In genomic region chr3:129592362-129593150, GRCh38 we compare ENCODE assay signal across 9 cellular contexts. TPM values are rescaled to one million over a fixed set of nuclear protein-coding genes. Genes with fewer than 3 reads are reported as not detected.
DNase-seq lines count a peak whose midpoint lies in the region; ATAC-seq and TF ChIP-seq lines count a peak whose summit lies in the region.
"Had no signal": no experiment of that assay in that cellular context is flagged by ENCODE, and none has a peak within 500 bp of the region (broad histone marks: within the 10 kb centered on the region; RNA-seq: fewer than 3 reads in every experiment).

No MANE protein-coding gene starts in this region.

- peak overlapping the region; percentile 99 for H3K27ac Mint-ChIP-seq in dendritic cell treated with granulocyte-macrophage colony-stimulating factor and Interleukin-4, amounts not matched to agents 40 ng/mL and 50 ng/mL, for 4 days
- H3K27ac Mint-ChIP-seq: activated CD4-positive, alpha-beta T cell treated with anti-CD3 and anti-CD28 coated beads, Interleukin-2, amount 10 ng/mL, durations not matched to agents 24 days and 14 days had no signal

- DNase-seq in NAMALWA (ENCODE audit: low spot score) = peak; percentile 39
- peak; percentile 51 for DNase-seq in lung (ENCODE audit: low spot score)
- peak in 1 of 2 donors; percentile 88 for DNase-seq in suprapubic skin (ENCODE audit: low spot score in 2 of 2)
- DNase-seq in GM19238 (ENCODE audit: insufficient read length, low spot score) = no peak
- DNase-seq in stimulated activated CD4-positive, alpha-beta T cell treated with anti-CD3 and anti-CD28 coated beads, Interleukin-4, amount 100 ng/mL, for 24 hours = no peak
- DNase-seq: activated CD4-positive, alpha-beta T cell treated with anti-CD3 and anti-CD28 coated beads, Interleukin-2, amount 10 ng/mL, durations not matched to agents 24 days and 14 days had no signal

- no peaks in the 10 kb centered on the region for H3K27me3 Mint-ChIP-seq in dendritic cell treated with granulocyte-macrophage colony-stimulating factor and Interleukin-4, amounts not matched to agents 40 ng/mL and 50 ng/mL, for 4 days

- no peak for TF ChIP-seq CTCF in lung (IDR thresholded peaks at IDR 0.05; ENCODE audit: control extremely low read depth, extremely low read depth)
- no peak for TF ChIP-seq CTCF in suprapubic skin (IDR thresholded peaks at IDR 0.05)

- H3K27me3 ChIP-seq in lung (ENCODE audit: control insufficient read depth, insufficient read depth) = no peaks in the 10 kb centered on the region
- no peaks in the 10 kb centered on the region for H3K27me3 ChIP-seq in suprapubic skin

- peaks cover 81% of the 10 kb centered on the region for H3K4me1 Mint-ChIP-seq in dendritic cell treated with granulocyte-macrophage colony-stimulating factor and Interleukin-4, amounts not matched to agents 40 ng/mL and 50 ng/mL, for 4 days (ENCODE audit: low read depth)

- H3K4me3 Mint-ChIP-seq in dendritic cell treated with granulocyte-macrophage colony-stimulating factor and Interleukin-4, amounts not matched to agents 40 ng/mL and 50 ng/mL, for 4 days = peak overlapping the region; percentile 68

- H3K36me3 ChIP-seq in lung (ENCODE audit: control insufficient read depth in 2 of 2, insufficient read depth in 2 of 2, low read length in 2 of 2) (peaks cover 0 to 9% of the 10 kb centered on the region in 2 donors), suprapubic skin (no peaks in the 10 kb centered on the region)

- intact Hi-C loops in dendritic cell treated with granulocyte-macrophage colony-stimulating factor and Interleukin-4, amounts not matched to agents 40 ng/mL and 50 ng/mL, for 4 days (cut with micrococcal nuclease) = no loop called here

- peak overlapping the region; percentile 76 to 93 for H3K27ac ChIP-seq in lung (ENCODE audit: low read depth in 1 of 2, low read length in 1 of 2)
- H3K27ac ChIP-seq in suprapubic skin = peak overlapping the region; percentile 91

- H3K9me3 Mint-ChIP-seq in dendritic cell treated with granulocyte-macrophage colony-stimulating factor and Interleukin-4, amounts not matched to agents 40 ng/mL and 50 ng/mL, for 4 days = no peaks in the 10 kb centered on the region
- H3K9me3 Mint-ChIP-seq: activated CD4-positive, alpha-beta T cell treated with anti-CD3 and anti-CD28 coated beads, Interleukin-2, amount 10 ng/mL, durations not matched to agents 24 days and 14 days had no signal

- TF ChIP-seq POLR2A in suprapubic skin (IDR thresholded peaks at IDR 0.05) = no peak

- H3K4me1 ChIP-seq in lung (ENCODE audit: control insufficient read depth in 2 of 2, insufficient read depth in 2 of 2, low read length in 2 of 2) (peaks cover 0 to 55% of the 10 kb centered on the region in 2 donors), suprapubic skin (peaks cover 82% of the 10 kb centered on the region)

- no peaks in the 10 kb centered on the region for H3K9me3 ChIP-seq in lung (ENCODE audit: control insufficient read depth in 2 of 2, insufficient read depth in 1 of 2, low read length in 1 of 2)
- no peaks in the 10 kb centered on the region for H3K9me3 ChIP-seq in suprapubic skin

- H3K4me3 ChIP-seq in lung = no peak overlapping the region
- H3K4me3 ChIP-seq in suprapubic skin = peak overlapping the region; percentile 29

- TF ChIP-seq EP300 in suprapubic skin (IDR thresholded peaks at IDR 0.05) = no peak

- 4 to 24% methylated on average over 25 to 26 of the region's 26 CpGs for WGBS in lung, 2 donors
- WGBS in suprapubic skin = 39% methylated on average over 23 of the region's 26 CpGs

- H3K36me3 Mint-ChIP-seq in dendritic cell treated with granulocyte-macrophage colony-stimulating factor and Interleukin-4, amounts not matched to agents 40 ng/mL and 50 ng/mL, for 4 days (ENCODE audit: low read depth) = peaks cover 77% of the 10 kb centered on the region

- ATAC-seq in lung (ENCODE audit: insufficient read depth, low FRiP score) (no peak), GM19467 (IDR thresholded peaks at IDR 0.05; ENCODE audit: unreplicated experiment) (no peak), HG03135 (IDR thresholded peaks at IDR 0.05; ENCODE audit: unreplicated experiment) (no peak)

RNA-seq across cellular contexts. Expression of gene PLXND1, which starts 13.9 kb away (rescaled TPM):
- 100 to 1,000 TPM; 191 to 233 TPM for total RNA-seq in lung
- 100 to 1,000 TPM; 128 to 168 TPM for polyA plus RNA-seq in lung
- 10 to 100 TPM; 19.0 to 51.0 (median 30.8) TPM for total RNA-seq in suprapubic skin

RNA-seq across cellular contexts. Expression of gene H1-8, which starts 49.6 kb away (rescaled TPM):
- total RNA-seq in lung = not detected
- polyA plus RNA-seq in lung = not detected
- not detected for total RNA-seq in suprapubic skin
- total RNA-seq: activated CD4-positive, alpha-beta T cell treated with anti-CD3 and anti-CD28 coated beads, Interleukin-2, amount 10 ng/mL, durations not matched to agents 24 days and 14 days had no signal

Comparison
In these comparisons a context has a peak if more than half of its experiments do, and no peak if none do; other contexts are left out.
1. DNase-seq: peak in NAMALWA (single experiment) and lung (single experiment); none in GM19238 (single experiment) and stimulated activated CD4-positive, alpha-beta T cell treated with anti-CD3 and anti-CD28 coated beads, Interleukin-4, amount 100 ng/mL, for 24 hours (single experiment).